In genomic region chr22:40348025-40348658, GRCh38 we compare ENCODE assay signal across 8 cellular contexts.
DNase-seq lines count a peak whose midpoint lies in the region; ATAC-seq lines count a peak whose summit lies in the region.

No MANE protein-coding gene starts in this region.

- H3K4me1 Mint-ChIP-seq in dendritic cell treated with granulocyte-macrophage colony-stimulating factor and Interleukin-4, amounts not matched to agents 40 ng/mL and 50 ng/mL, for 4 days (ENCODE audit: low read depth): peaks cover 22% of the 10 kb centered on the region

- DNase-seq in NCI-H82 (lab: John Stamatoyannopoulos, UW): peak; percentile 47
- DNase-seq in NCI-H82 treated with DMSO at 0.1 percent for 48 hours (lab: John Stamatoyannopoulos, UW; ENCODE audit: unreplicated experiment): no peak
- DNase-seq in NCI-H1694 (lab: John Stamatoyannopoulos, UW): peak; percentile 23
- DNase-seq in activated CD4-positive, alpha-beta T cell treated with anti-CD3 and anti-CD28 coated beads for 4 hours: peak; percentile 61 to 69
- peak; percentile 70 for DNase-seq in medulla oblongata (ENCODE audit: extremely low spot score)
- DNase-seq in stimulated activated naive CD4-positive, alpha-beta T cell (lab: John Stamatoyannopoulos, UW): peak; percentile 44 to 75 (median 58)

- peak overlapping the region; percentile 21 for H3K4me3 Mint-ChIP-seq in dendritic cell treated with granulocyte-macrophage colony-stimulating factor and Interleukin-4, amounts not matched to agents 40 ng/mL and 50 ng/mL, for 4 days

- intact Hi-C loops in dendritic cell treated with granulocyte-macrophage colony-stimulating factor and Interleukin-4, amounts not matched to agents 40 ng/mL and 50 ng/mL, for 4 days (cut with micrococcal nuclease): loop anchor here (5.0 kb wide), 1 partner anchor 306 kb away; no protein-coding TSS in a partner anchor

- no peaks in the 10 kb centered on the region for H3K27me3 Mint-ChIP-seq in dendritic cell treated with granulocyte-macrophage colony-stimulating factor and Interleukin-4, amounts not matched to agents 40 ng/mL and 50 ng/mL, for 4 days

- no peak for ATAC-seq in GM21381 (IDR thresholded peaks at IDR 0.05; ENCODE audit: unreplicated experiment)

- peaks cover 53% of the 10 kb centered on the region for H3K36me3 Mint-ChIP-seq in dendritic cell treated with granulocyte-macrophage colony-stimulating factor and Interleukin-4, amounts not matched to agents 40 ng/mL and 50 ng/mL, for 4 days (ENCODE audit: low read depth)

- no peaks in the 10 kb centered on the region for H3K9me3 Mint-ChIP-seq in dendritic cell treated with granulocyte-macrophage colony-stimulating factor and Interleukin-4, amounts not matched to agents 40 ng/mL and 50 ng/mL, for 4 days

- H3K27ac Mint-ChIP-seq in dendritic cell treated with granulocyte-macrophage colony-stimulating factor and Interleukin-4, amounts not matched to agents 40 ng/mL and 50 ng/mL, for 4 days: no peak overlapping the region
